ENCODE assay signal across 29 cellular contexts in the genomic region with DNA sequence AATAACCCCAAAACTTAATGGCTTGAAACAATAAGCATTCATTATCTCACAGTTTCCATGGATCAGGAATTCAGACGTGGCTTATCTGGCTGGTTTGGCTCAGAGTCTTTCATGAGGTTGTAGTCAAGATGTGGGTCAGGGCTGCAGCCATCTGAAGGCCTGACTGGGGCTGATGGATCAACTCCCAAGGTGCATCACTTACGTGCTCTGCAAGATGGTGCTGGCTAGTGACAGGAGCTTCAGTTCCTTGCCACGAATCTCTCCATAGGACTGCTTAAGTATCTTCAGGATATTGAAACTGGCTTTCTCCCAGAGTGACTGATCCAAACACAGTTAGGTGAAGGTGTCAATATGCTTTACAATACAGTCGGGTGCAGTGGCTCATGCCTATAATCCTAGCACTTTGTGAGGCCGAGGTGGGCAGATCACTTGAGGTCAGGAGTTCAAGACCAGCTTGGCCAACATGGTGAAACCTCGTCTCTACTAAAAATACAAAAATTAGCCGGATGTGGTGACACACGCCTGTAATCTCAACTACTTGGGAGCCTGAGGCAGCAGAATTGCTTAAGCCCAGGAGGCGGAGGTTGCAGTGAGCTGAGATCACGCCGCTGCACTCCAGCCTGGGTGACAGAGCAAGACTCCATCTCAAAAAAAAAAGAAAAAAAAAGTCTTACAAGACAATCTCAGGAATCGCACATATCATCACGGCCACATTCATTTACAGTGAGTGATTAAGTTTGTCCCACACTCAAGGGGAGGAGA. TPM values are rescaled to one million over a fixed set of nuclear protein-coding genes. Genes with fewer than 3 reads are reported as not detected.
"Had no signal": no experiment of that assay in that cellular context is flagged by ENCODE, and none has a peak within 500 bp of the region (broad histone marks: within the 10 kb centered on the region; RNA-seq: fewer than 3 reads in every experiment).

No MANE protein-coding gene starts in this region.

- ATAC-seq: activated CD4-positive, alpha-beta T cell treated with anti-CD3 and anti-CD28 coated beads for 36 hours; activated CD4-positive, CD25-positive, alpha-beta regulatory T cell treated with anti-CD3 and anti-CD28 coated beads, Interleukin-2, amount 50 U/mL, for 24 hours; activated CD8-positive, alpha-beta T cell treated with anti-CD3 and anti-CD28 coated beads, Interleukin-2, amount 10 ng/mL, durations not matched to agents 7 days and 5 days; activated naive CD4-positive, alpha-beta T cell treated with anti-CD3 and anti-CD28 coated beads, Interleukin-2, amount 50 U/mL, for 72 hours; activated T-cell treated with anti-CD3 and anti-CD28 coated beads, Interleukin-2, amount 50 U/mL, for 4 hours; body of pancreas; WTC11 had no signal

- H3K27me3 ChIP-seq: adrenal gland, body of pancreas, breast epithelium had no signal

- H3K36me3 ChIP-seq: adrenal gland, breast epithelium had no signal

- DNase-seq: activated CD4-positive, alpha-beta T cell treated with anti-CD3 and anti-CD28 coated beads for 36 hours; activated CD4-positive, alpha-beta T cell treated with anti-CD3 and anti-CD28 coated beads, Interleukin-2, amount 10 ng/mL, durations not matched to agents 7 days and 5 days; activated CD4-positive, alpha-beta T cell treated with anti-CD3 and anti-CD28 coated beads, Interleukin-2, amount 50 U/mL, for 48 hours; activated CD8-positive, alpha-beta T cell treated with anti-CD3 and anti-CD28 coated beads, Interleukin-2, amount 10 ng/mL, durations not matched to agents 7 days and 5 days; activated gamma-delta T cell treated with Interleukin-2 at 50 U/mL for 16 hours; activated naive CD4-positive, alpha-beta T cell treated with anti-CD3 and anti-CD28 coated beads for 36 hours; activated T-cell treated with anti-CD3 and anti-CD28 coated beads, Interleukin-2, amount 50 U/mL, for 4 hours; adrenal gland; body of pancreas; caudate nucleus; NCI-H1048; NCI-H146; NCI-H187; NCI-H2081; NCI-H2171 treated with DMSO at 0.1 percent for 48 hours; NCI-H2227 treated with DMSO at 0.1 percent for 48 hours; NCI-H446; NCI-H510A treated with DMSO at 0.1 percent for 48 hours; NCI-H526 treated with DMSO at 0.1 percent for 48 hours; NCI-H774; PC-9; Right ventricle myocardium superior had no signal

- FAIRE-seq: astrocyte, colon, RCC 7860 had no signal

- H3K4me3 ChIP-seq: adrenal gland, body of pancreas, breast epithelium, PC-9 had no signal

RNA-seq across cellular contexts. Expression of a gene that starts 28.5 kb away (rescaled TPM):
- total RNA-seq: activated CD4-positive, alpha-beta T cell treated with anti-CD3 and anti-CD28 coated beads, Interleukin-2, amount 10 ng/mL, durations not matched to agents 7 days and 5 days; activated CD8-positive, alpha-beta T cell treated with anti-CD3 and anti-CD28 coated beads, Interleukin-2, amount 10 ng/mL, durations not matched to agents 7 days and 5 days had no signal
